ENCODE assay signal across 1 cellular context in the genomic region with DNA sequence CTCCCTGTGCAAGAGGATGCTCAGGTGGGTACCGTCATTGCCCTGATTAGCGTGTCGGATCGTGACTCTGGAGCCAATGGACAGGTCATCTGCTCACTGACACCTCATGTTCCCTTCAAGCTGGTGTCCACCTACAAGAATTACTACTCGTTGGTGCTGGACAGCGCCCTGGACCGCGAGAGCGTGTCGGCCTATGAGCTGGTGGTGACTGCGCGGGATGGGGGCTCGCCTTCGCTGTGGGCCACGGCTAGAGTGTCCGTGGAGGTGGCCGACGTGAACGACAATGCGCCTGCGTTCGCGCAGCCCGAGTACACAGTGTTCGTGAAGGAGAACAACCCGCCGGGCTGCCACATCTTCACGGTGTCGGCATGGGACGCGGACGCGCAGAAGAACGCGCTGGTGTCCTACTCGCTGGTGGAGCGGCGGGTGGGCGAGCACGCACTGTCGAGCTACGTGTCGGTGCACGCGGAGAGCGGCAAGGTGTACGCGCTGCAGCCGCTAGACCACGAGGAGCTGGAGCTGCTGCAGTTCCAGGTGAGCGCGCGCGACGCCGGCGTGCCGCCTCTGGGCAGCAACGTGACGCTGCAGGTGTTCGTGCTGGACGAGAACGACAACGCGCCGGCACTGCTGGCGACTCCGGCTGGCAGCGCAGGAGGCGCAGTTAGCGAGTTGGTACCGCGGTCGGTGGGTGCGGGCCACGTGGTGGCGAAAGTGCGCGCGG.
TF ChIP-seq lines count a peak whose summit lies in the region.

No MANE protein-coding gene starts in this region.

TF ChIP-seq in Ishikawa, 13 proteins besides CTCF, POLR2A, EP300 and RAD21:
- peak; percentile 36; the same call in 1 of the 2 replicates for TF ChIP-seq REST (IDR thresholded peaks at IDR 0.05; ENCODE audit: low read depth)
